In genomic region chr2:118855451-118856279, GRCh38 we compare ENCODE assay signal across 1 cellular context.
A peak's percentile ranks its signal among the peaks of the same experiment; 100 is the strongest.
TF ChIP-seq lines count a peak whose summit lies in the region.

No MANE protein-coding gene starts in this region.

TF ChIP-seq in HepG2, 621 proteins besides CTCF, POLR2A, EP300 and RAD21 (continued from another document and continues in another):
- TF ChIP-seq TFE3 (CRISPR knock-in tag; IDR thresholded peaks at IDR 0.05) (no peak), ZNF333 (CRISPR knock-in tag; IDR thresholded peaks at IDR 0.05; ENCODE audit: borderline replicate concordance) (no peak; the same call in 1 of the 2 replicates), JUND (CRISPR knock-in tag; IDR thresholded peaks at IDR 0.05) (no peak), ZNF747 (CRISPR knock-in tag; IDR thresholded peaks at IDR 0.05; ENCODE audit: borderline replicate concordance) (no peak), HCFC1 (IDR thresholded peaks at IDR 0.05; ENCODE audit: low read depth, low read length) (no peak), PHB2 (IDR thresholded peaks at IDR 0.05; ENCODE audit: partially characterized antibody) (no peak), FOXM1 (CRISPR knock-in tag; IDR thresholded peaks at IDR 0.05) (no peak), AKAP8 (CRISPR knock-in tag; IDR thresholded peaks at IDR 0.05) (no peak), ZNF816 (CRISPR knock-in tag; IDR thresholded peaks at IDR 0.05; ENCODE audit: borderline replicate concordance) (no peak), WIZ (CRISPR knock-in tag; IDR thresholded peaks at IDR 0.05) (no peak), ZBTB38 (CRISPR knock-in tag; IDR thresholded peaks at IDR 0.05) (no peak), ZMAT3 (CRISPR knock-in tag; conservative IDR thresholded peaks at IDR 0.05) (no peak), SKI (IDR thresholded peaks at IDR 0.05; ENCODE audit: partially characterized antibody) (no peak), TSC22D2 (CRISPR knock-in tag; IDR thresholded peaks at IDR 0.05; ENCODE audit: borderline replicate concordance) (no peak), ZFX (CRISPR knock-in tag; IDR thresholded peaks at IDR 0.05; ENCODE audit: low read depth) (peak; percentile 28; the same call in 1 of the 2 replicates), PAXIP1 (CRISPR knock-in tag; conservative IDR thresholded peaks at IDR 0.05) (no peak), GZF1 (CRISPR knock-in tag; IDR thresholded peaks at IDR 0.05) (no peak), ZNF276 (CRISPR knock-in tag; IDR thresholded peaks at IDR 0.05; ENCODE audit: low read depth) (no peak), SALL1 (CRISPR knock-in tag; IDR thresholded peaks at IDR 0.05) (peak; percentile 9; the same call in 1 of the 2 replicates), NFE2 (CRISPR knock-in tag; IDR thresholded peaks at IDR 0.05) (no peak), ZNF580 (CRISPR knock-in tag; IDR thresholded peaks at IDR 0.05; ENCODE audit: borderline replicate concordance, low read depth) (no peak), KAT7 (CRISPR knock-in tag; IDR thresholded peaks at IDR 0.05; ENCODE audit: borderline replicate concordance) (no peak), SNAI1 (CRISPR knock-in tag; IDR thresholded peaks at IDR 0.05; ENCODE audit: borderline replicate concordance) (no peak), SMARCE1 (IDR thresholded peaks at IDR 0.05; ENCODE audit: borderline replicate concordance) (no peak), ZNF232 (CRISPR knock-in tag; IDR thresholded peaks at IDR 0.05; ENCODE audit: borderline replicate concordance) (no peak), ZNF530 (CRISPR knock-in tag; IDR thresholded peaks at IDR 0.05; ENCODE audit: low read depth) (no peak), ZNF788 (CRISPR knock-in tag; IDR thresholded peaks at IDR 0.05; ENCODE audit: borderline replicate concordance) (0 out of 2 replicates have a peak, but pooled peaks have one; percentile 25), ZFP82 (CRISPR knock-in tag; IDR thresholded peaks at IDR 0.05; ENCODE audit: borderline replicate concordance) (no peak), SP1 (IDR thresholded peaks at IDR 0.05) (no peak), SP1 (CRISPR knock-in tag; IDR thresholded peaks at IDR 0.05) (no peak), MBNL3 (CRISPR knock-in tag; conservative IDR thresholded peaks at IDR 0.05) (no peak), ZBTB33 (CRISPR knock-in tag; IDR thresholded peaks at IDR 0.05) (peak; percentile 92), KLF13 (CRISPR knock-in tag; IDR thresholded peaks at IDR 0.05) (no peak), XRCC5 (optimal IDR thresholded peaks at IDR 0.05; ENCODE audit: low read length) (peak; percentile 94), GTF2F1 (IDR thresholded peaks at IDR 0.05; ENCODE audit: low read length) (no peak), ZBTB1 (CRISPR knock-in tag; IDR thresholded peaks at IDR 0.05; ENCODE audit: borderline replicate concordance) (no peak), ZNF180 (CRISPR knock-in tag; IDR thresholded peaks at IDR 0.05; ENCODE audit: borderline replicate concordance, low read depth) (no peak), ZNF83 (CRISPR knock-in tag; IDR thresholded peaks at IDR 0.05; ENCODE audit: borderline replicate concordance) (no peak), ESRRA (CRISPR knock-in tag; IDR thresholded peaks at IDR 0.05; ENCODE audit: low read depth) (no peak), ZNF674 (CRISPR knock-in tag; IDR thresholded peaks at IDR 0.05; ENCODE audit: low read depth) (no peak), FOXO1 (CRISPR knock-in tag; IDR thresholded peaks at IDR 0.05) (peak; percentile 27; the same call in 1 of the 2 replicates), HNRNPH1 (optimal IDR thresholded peaks at IDR 0.05; ENCODE audit: low read depth, low read length) (no peak), RNF2 (conservative IDR thresholded peaks at IDR 0.05; ENCODE audit: low read depth) (0 out of 2 replicates have a peak, but pooled peaks have one; percentile 37), ZNF703 (CRISPR knock-in tag; IDR thresholded peaks at IDR 0.05; ENCODE audit: borderline replicate concordance) (no peak), DNMT3B (CRISPR knock-in tag; conservative IDR thresholded peaks at IDR 0.05) (peak; percentile 37; the same call in 1 of the 2 replicates), ZNF597 (CRISPR knock-in tag; IDR thresholded peaks at IDR 0.05) (no peak), ZBTB44 (CRISPR knock-in tag; IDR thresholded peaks at IDR 0.05) (no peak)
